In the genomic region with DNA sequence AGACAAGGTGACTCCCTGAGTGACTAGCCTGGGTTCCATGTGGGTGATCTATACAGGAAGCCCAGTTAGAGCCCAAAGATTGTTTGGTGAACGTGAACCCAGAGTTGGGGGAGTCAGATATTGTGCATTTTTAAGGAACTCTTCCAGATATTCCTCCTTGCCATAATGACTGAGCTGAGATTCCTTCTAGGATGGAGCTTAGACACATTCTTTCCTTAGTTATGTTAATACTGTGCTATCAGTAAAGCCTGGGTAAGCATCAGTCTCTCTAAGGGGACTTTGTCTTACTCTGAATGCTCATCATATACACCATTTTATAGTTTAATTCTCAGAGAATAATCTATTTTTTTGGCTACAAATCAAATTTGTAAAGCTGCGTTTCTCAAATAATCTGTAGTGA, we compare ENCODE assay signal across 9 cellular contexts.
"Had no signal": no experiment of that assay in that cellular context is flagged by ENCODE, and none has a peak within 500 bp of the region (broad histone marks: within the 10 kb centered on the region; RNA-seq: fewer than 3 reads in every experiment).

No MANE protein-coding gene starts in this region.

- H3K4me3 Mint-ChIP-seq: HFFc6, IgD-negative memory B cell had no signal

- H3K9me3 Mint-ChIP-seq: HFFc6 had no signal

- H3K9ac ChIP-seq: GM23248, KMS-11 had no signal

- H3K4me2 ChIP-seq: KMS-11 had no signal

- FAIRE-seq: HepG2 had no signal

- H3K36me3 ChIP-seq: HAP-1 had no signal

- ATAC-seq: HCT116, HepG2 had no signal

- H3K4me1 Mint-ChIP-seq: IgD-negative memory B cell had no signal

- H3K9me3 ChIP-seq: HAP-1 had no signal

- H3K27ac ChIP-seq: GM23248, HL-60, KMS-11 had no signal

- DNase-seq: GM23248, HFFc6, KBM-7 had no signal

- H3K27ac Mint-ChIP-seq: HFFc6, IgD-negative memory B cell had no signal

- H3K4me3 ChIP-seq: GM23248, HAP-1 had no signal
